Comparison of ENCODE assay signal across 8 cellular contexts in genomic region chr10:33116293-33116697, GRCh38.
A peak's percentile ranks its signal among the peaks of the same experiment; 100 is the strongest.
DNase-seq lines count a peak whose midpoint lies in the region; TF ChIP-seq lines count a peak whose summit lies in the region.

No MANE protein-coding gene starts in this region.

- TF ChIP-seq EP300 in ovary (IDR thresholded peaks at IDR 0.05): no peak

- H3K9me3 ChIP-seq in ovary: no peaks in the 10 kb centered on the region

- DNase-seq in AG10803 (ENCODE audit: low read depth): peak; percentile 44
- peak; percentile 2 for DNase-seq in SHP77 treated with DMSO at 0.1 percent for 48 hours (lab: John Stamatoyannopoulos, UW)
- peak; percentile 44 for DNase-seq in fibroblast of gingiva (ENCODE audit: low read depth)
- peak; percentile 31 to 49 (median 47) for DNase-seq in ovary
- no peak for DNase-seq in amniotic stem cell (lab: John Stamatoyannopoulos, UW)
- DNase-seq in activated gamma-delta T cell treated with Interleukin-2 at 50 U/mL for 16 hours: no peak
- DNase-seq in cortex of kidney (lab: John Stamatoyannopoulos, UW): no peak

- TF ChIP-seq CTCF in AG10803 (conservative IDR thresholded peaks at IDR 0.05; ENCODE audit: low read length) (peak; percentile 54), GM12874 (IDR thresholded peaks at IDR 0.05; ENCODE audit: insufficient read depth, low read depth, low read length) (peak; percentile 24), ovary (IDR thresholded peaks at IDR 0.05) (peak in 2 of 3 donors; percentile 12 to 38)

- no peak overlapping the region for H3K4me3 ChIP-seq in AG10803 (ENCODE audit: low read length)
- no peak overlapping the region for H3K4me3 ChIP-seq in ovary

- H3K36me3 ChIP-seq in ovary: no peaks in the 10 kb centered on the region

- H3K4me1 ChIP-seq in ovary (ENCODE audit: insufficient read depth): peaks cover 9% of the 10 kb centered on the region

- no peak overlapping the region for H3K27ac ChIP-seq in ovary

- intact Hi-C loops in ovary (cut with DNase I): no loop called here

- WGBS in ovary, 3 donors: 24 to 51% (median 31%) methylated on average over 5 of the region's 5 CpGs

- H3K27me3 ChIP-seq in ovary: no peaks in the 10 kb centered on the region

- no peak for TF ChIP-seq POLR2A in ovary (IDR thresholded peaks at IDR 0.05)

Comparison
In these comparisons a context has a peak if more than half of its experiments do, and no peak if none do; other contexts are left out.
1. DNase-seq: peak in AG10803 (single experiment), SHP77 treated with DMSO at 0.1 percent for 48 hours (single experiment), fibroblast of gingiva (single experiment) and ovary (5 of 5); none in amniotic stem cell (single experiment), activated gamma-delta T cell treated with Interleukin-2 at 50 U/mL for 16 hours (single experiment) and cortex of kidney (single experiment).
2. Peak in every context shown above with its lines, with median percentiles within 50 percentile points of each other: CTCF ChIP-seq.